Comparison of ENCODE assay signal across 17 cellular contexts in the genomic region with DNA sequence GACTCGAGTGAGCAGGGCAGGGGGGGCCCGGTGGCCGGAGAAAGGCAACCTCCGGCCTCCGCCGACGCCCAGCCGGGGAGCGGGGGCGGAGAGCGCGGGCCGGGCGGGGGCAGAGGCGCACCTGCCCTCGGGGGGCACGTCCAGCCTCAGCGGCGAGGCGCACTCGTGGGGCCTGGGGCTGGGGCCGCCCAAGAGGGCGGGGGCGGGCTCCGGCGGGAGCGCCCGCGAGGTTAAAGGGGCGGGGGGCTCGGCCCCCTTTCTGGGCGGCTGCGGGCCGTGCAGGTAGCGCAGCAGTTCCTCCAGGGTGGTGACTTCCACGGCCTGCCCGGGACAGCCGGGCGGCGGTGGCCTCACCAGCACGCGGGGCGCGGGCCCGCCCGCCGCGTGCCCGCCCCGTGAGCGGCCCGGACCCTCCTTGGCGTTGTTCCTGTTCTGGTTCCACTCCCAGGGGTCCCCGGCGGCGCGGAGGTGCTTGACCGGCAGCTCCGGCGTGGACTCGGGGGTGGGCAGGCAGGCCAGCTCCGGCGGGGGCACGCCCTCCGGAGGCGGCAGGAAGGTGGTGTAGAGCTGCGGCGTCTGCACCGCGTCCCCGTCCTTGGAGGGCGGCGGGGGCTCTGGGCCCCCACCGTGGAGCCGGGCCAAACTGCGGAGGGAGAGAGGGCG. TPM values are rescaled to one million over a fixed set of nuclear protein-coding genes. Genes with fewer than 3 reads are reported as not detected.
DNase-seq lines count a peak whose midpoint lies in the region; ATAC-seq, FAIRE-seq and TF ChIP-seq lines count a peak whose summit lies in the region.
"Had no signal": no experiment of that assay in that cellular context is flagged by ENCODE, and none has a peak within 500 bp of the region (broad histone marks: within the 10 kb centered on the region; RNA-seq: fewer than 3 reads in every experiment).

No MANE protein-coding gene starts in this region.

- H3K27me3 Mint-ChIP-seq in Calu3 (ENCODE audit: unreplicated experiment) (peaks cover 71% of the 10 kb centered on the region), WTC11 (ENCODE audit: low read depth) (peaks cover 43% of the 10 kb centered on the region)
- H3K27me3 Mint-ChIP-seq in effector memory CD8-positive, alpha-beta T cell = peaks cover 0 to 16% of the 10 kb centered on the region in 2 donors

- intact Hi-C loops in Calu3 (cut with micrococcal nuclease; ENCODE audit: unreplicated experiment) (no loop called here), psoas muscle (cut with DNase I) (no loop called here)

- H3K4me3 Mint-ChIP-seq in Calu3 (ENCODE audit: low read depth, unreplicated experiment) (peak overlapping the region; percentile 73), WTC11 (peak overlapping the region; percentile 60)
- H3K4me3 Mint-ChIP-seq in effector memory CD8-positive, alpha-beta T cell = no peak overlapping the region

- TF ChIP-seq CTCF in Calu3 (IDR thresholded peaks at IDR 0.05; ENCODE audit: unreplicated experiment) (no peak), WTC11 (IDR thresholded peaks at IDR 0.05) (no peak), psoas muscle (IDR thresholded peaks at IDR 0.05) (no peak)

- no TSS peak for BruUV-seq in Calu3 (replicated peaks; lab: Mats Ljungman, UMichigan)

- H3K9me3 Mint-ChIP-seq in Calu3 (ENCODE audit: low read depth, unreplicated experiment) (no peaks in the 10 kb centered on the region), WTC11 (no peaks in the 10 kb centered on the region; the same call in 1 of the 2 replicates)
- no peaks in the 10 kb centered on the region for H3K9me3 Mint-ChIP-seq in effector memory CD8-positive, alpha-beta T cell

- H3K27ac Mint-ChIP-seq in Calu3 (ENCODE audit: unreplicated experiment) (no peak overlapping the region), WTC11 (no peak overlapping the region)
- H3K27ac Mint-ChIP-seq in effector memory CD8-positive, alpha-beta T cell = no peak overlapping the region

- peaks cover 14% of the 10 kb centered on the region for H3K36me3 Mint-ChIP-seq in Calu3 (ENCODE audit: insufficient read depth, unreplicated experiment)
- peaks cover 17% of the 10 kb centered on the region for H3K36me3 Mint-ChIP-seq in WTC11
- peaks cover 5% of the 10 kb centered on the region for H3K36me3 Mint-ChIP-seq in effector memory CD8-positive, alpha-beta T cell (ENCODE audit: insufficient read depth)

- peaks cover 0 to 61% of the 10 kb centered on the region in 2 donors for H3K36me3 ChIP-seq in psoas muscle (ENCODE audit: insufficient read depth in 1 of 2, low read depth in 1 of 2)
- H3K36me3 ChIP-seq: SJSA1 had no signal

- H3K4me1 Mint-ChIP-seq in Calu3 (ENCODE audit: low read depth, unreplicated experiment) (peaks cover 16% of the 10 kb centered on the region), WTC11 (peaks cover 15% of the 10 kb centered on the region)
- H3K4me1 Mint-ChIP-seq in effector memory CD8-positive, alpha-beta T cell (ENCODE audit: low read depth in 2 of 2) = peaks cover 1 to 4% of the 10 kb centered on the region in 2 donors

- CTCF ChIA-PET in Calu3 (lab: Charles Lee) (no interaction called here), WTC11 (lab: Charles Lee) (interaction anchor here (1.3 to 4.2 kb wide), 3 partner anchors 9 to 33 kb away, joined by 3 to 39 read pairs (median 30); no protein-coding TSS in a partner anchor)

- peak overlapping the region; percentile 36 for H3K27ac ChIP-seq in psoas muscle
- H3K27ac ChIP-seq: SJSA1 had no signal

- no peaks in the 10 kb centered on the region for H3K9me3 ChIP-seq in iPS-18c (ENCODE audit: control insufficient read depth, insufficient read depth, low read length)
- H3K9me3 ChIP-seq in psoas muscle = no peaks in the 10 kb centered on the region
- H3K9me3 ChIP-seq: SJSA1 had no signal

- DNase-seq in Calu3 (no peak), WTC11 (ENCODE audit: low spot score) (peak; percentile 60), psoas muscle (no peak), urothelium cell line (ENCODE audit: low spot score) (no peak), GM19239 (ENCODE audit: insufficient read length, low spot score) (no peak)
- no peak for DNase-seq in stimulated activated CD4-positive, alpha-beta T cell treated with anti-CD3 and anti-CD28 coated beads, Interleukin-4, amount 100 ng/mL, for 4 hours
- no peak for DNase-seq in effector memory CD8-positive, alpha-beta T cell
- DNase-seq: activated CD4-positive, alpha-beta T cell treated with anti-CD3 and anti-CD28 coated beads for 4 hours; activated CD8-positive, alpha-beta memory T cell treated with anti-CD3 and anti-CD28 coated beads, Interleukin-2, amount 50 U/mL, for 48 hours; activated naive CD4-positive, alpha-beta T cell; GDM1; HCEC 1CT; Karpas-422; NCI-H446 treated with DMSO at 0.1 percent for 48 hours; T-helper 9 cell had no signal

- H3K4me1 ChIP-seq in psoas muscle = peaks cover 4% of the 10 kb centered on the region
- H3K4me1 ChIP-seq: SJSA1 had no signal

- H3K4me3 ChIP-seq in iPS-18c (ENCODE audit: insufficient read depth, low read depth, low read length) (peak overlapping the region; percentile 55; the same call in 1 of the 2 replicates), psoas muscle (no peak overlapping the region)
- H3K4me3 ChIP-seq: SJSA1 had no signal

- no peaks in the 10 kb centered on the region for H3K27me3 ChIP-seq in psoas muscle (ENCODE audit: insufficient read depth in 3 of 3, low read length in 2 of 3)
- H3K27me3 ChIP-seq: SJSA1 had no signal

- ATAC-seq in WTC11 = peak; percentile 2
- no peak for ATAC-seq in psoas muscle
- ATAC-seq in effector memory CD8-positive, alpha-beta T cell (replicated peaks) = no peak

- FAIRE-seq in urothelium cell line (lab: Jason Lieb, UNC) (no peak), GM19239 (lab: Jason Lieb, UNC) (no peak)

- 77 to 84% (median 83%) methylated on average over 55 to 77 of the region's 77 CpGs for WGBS in psoas muscle, 3 donors

- POLR2A ChIA-PET in WTC11 (lab: Charles Lee) = interaction anchor here (1.2 kb wide), 1 partner anchor 11 kb away, joined by 4 read pairs; no protein-coding TSS in a partner anchor

TF ChIP-seq in WTC11, 78 proteins besides CTCF, POLR2A, EP300 and RAD21:
- peak; percentile 2; the same call in 1 of the 2 replicates for TF ChIP-seq FOXP1 (CRISPR knock-in tag; IDR thresholded peaks at IDR 0.05; ENCODE audit: borderline replicate concordance)
- 0 out of 2 replicates have a peak, but pooled peaks have one; percentile 24 for TF ChIP-seq MAX (CRISPR knock-in tag; IDR thresholded peaks at IDR 0.05)
- TF ChIP-seq, protein P1, sequence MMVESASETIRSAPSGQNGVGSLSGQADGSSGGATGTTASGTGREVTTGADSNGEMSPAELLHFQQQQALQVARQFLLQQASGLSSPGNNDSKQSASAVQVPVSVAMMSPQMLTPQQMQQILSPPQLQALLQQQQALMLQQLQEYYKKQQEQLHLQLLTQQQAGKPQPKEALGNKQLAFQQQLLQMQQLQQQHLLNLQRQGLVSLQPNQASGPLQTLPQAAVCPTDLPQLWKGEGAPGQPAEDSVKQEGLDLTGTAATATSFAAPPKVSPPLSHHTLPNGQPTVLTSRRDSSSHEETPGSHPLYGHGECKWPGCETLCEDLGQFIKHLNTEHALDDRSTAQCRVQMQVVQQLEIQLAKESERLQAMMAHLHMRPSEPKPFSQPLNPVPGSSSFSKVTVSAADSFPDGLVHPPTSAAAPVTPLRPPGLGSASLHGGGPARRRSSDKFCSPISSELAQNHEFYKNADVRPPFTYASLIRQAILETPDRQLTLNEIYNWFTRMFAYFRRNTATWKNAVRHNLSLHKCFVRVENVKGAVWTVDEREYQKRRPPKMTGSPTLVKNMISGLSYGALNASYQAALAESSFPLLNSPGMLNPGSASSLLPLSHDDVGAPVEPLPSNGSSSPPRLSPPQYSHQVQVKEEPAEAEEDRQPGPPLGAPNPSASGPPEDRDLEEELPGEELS (CRISPR knock-in tag; IDR thresholded peaks at IDR 0.05) = 0 out of 2 replicates have a peak, but pooled peaks have one; percentile 25
- TF ChIP-seq KAT7 (CRISPR knock-in tag; IDR thresholded peaks at IDR 0.05; ENCODE audit: borderline replicate concordance) = no peak
TF ChIP-seq in WTC11: peak in this region for 3.

RNA-seq across cellular contexts. Expression of gene SEMA6C, which starts 13.6 kb away (rescaled TPM):
- total RNA-seq in Calu3 (2022) = 2.2 and 2.5 TPM in 2 replicates
- 16.3 to 21.0 TPM (median 18.1 TPM) in 3 replicates for total RNA-seq in WTC11 (2021)
- total RNA-seq in psoas muscle = 100 to 1,000 TPM in 2 of 4 donors, 10 to 100 TPM in 2; 56.3 to 145 (median 101) TPM
- 10 to 100 TPM in 2 of 3 donors, 1 to 10 TPM in 1; 8.9 to 46.3 (median 29.5) TPM for polyA plus RNA-seq in psoas muscle

RNA-seq across cellular contexts. Expression of gene TNFAIP8L2, which starts 23.6 kb away (rescaled TPM):
- total RNA-seq in Calu3 (2022) (not detected in 2 replicates), WTC11 (2021) (0.15 TPM in 1 of 3 replicates, not detected in the others), psoas muscle (1 to 10 TPM in 1 of 4 donors, under 1 TPM in 3; 0.56 to 1.3 (median 0.74) TPM)
- 1 to 10 TPM in 2 of 3 donors, under 1 TPM in 1; 0.62 to 1.1 (median 1.1) TPM for polyA plus RNA-seq in psoas muscle
- total RNA-seq: SJSA1 had no signal

RNA-seq across cellular contexts. Expression of gene LYSMD1, which starts 32.9 kb away (rescaled TPM):
- total RNA-seq in Calu3 (2022) (7.6 and 9.7 TPM in 2 replicates), WTC11 (2021) (6.3 to 7.8 TPM (median 6.9 TPM) in 3 replicates), psoas muscle (10 to 100 TPM in 3 of 4 donors, 1 to 10 TPM in 1; 6.7 to 17.5 (median 12.3) TPM)
- polyA plus RNA-seq in psoas muscle = 10 to 100 TPM in 1 of 3 donors, 1 to 10 TPM in 2; 8.4 to 18.0 (median 8.6) TPM

RNA-seq across cellular contexts. Expression of gene SCNM1, which starts 33.1 kb away (rescaled TPM):
- total RNA-seq in Calu3 (2022) = 47.3 and 49.8 TPM in 2 replicates
- total RNA-seq in WTC11 (2021) = 35.3 to 45.3 TPM (median 35.8 TPM) in 3 replicates
- total RNA-seq in psoas muscle = 10 to 100 TPM; 23.6 to 47.9 (median 39.5) TPM
- 10 to 100 TPM; 71.0 to 78.7 (median 72.3) TPM for polyA plus RNA-seq in psoas muscle

RNA-seq across cellular contexts. Expression of gene TMOD4, which starts 43.0 kb away (rescaled TPM):
- total RNA-seq in Calu3 (2022) (1.6 and 2.1 TPM in 2 replicates), WTC11 (2021) (0.66 to 0.82 TPM (median 0.79 TPM) in 3 replicates), psoas muscle (100 to 1,000 TPM; 102 to 434 (median 407) TPM)
- 100 to 1,000 TPM in 2 of 3 donors, 10 to 100 TPM in 1; 17.6 to 274 (median 154) TPM for polyA plus RNA-seq in psoas muscle

Comparison
In these comparisons a context has a peak if more than half of its experiments do, and no peak if none do; other contexts are left out.
1. H3K4me3 Mint-ChIP-seq: peak in Calu3 (single experiment) and WTC11 (single experiment); none in effector memory CD8-positive, alpha-beta T cell (0 of 2).